Comparison of ENCODE assay signal across 2 cellular contexts in genomic region chr5:178429156-178429468, GRCh38.
TF ChIP-seq lines count a peak whose summit lies in the region.

No MANE protein-coding gene starts in this region.

TF ChIP-seq in H1, 55 proteins besides CTCF, POLR2A, EP300 and RAD21 (continued from another document):
- TF ChIP-seq POLR2AphosphoS5 (IDR thresholded peaks at IDR 0.05; ENCODE audit: low read depth, low read length) (no peak), TEAD4 (IDR thresholded peaks at IDR 0.05; ENCODE audit: low read depth, low read length) (no peak), BACH1 (IDR thresholded peaks at IDR 0.05; ENCODE audit: low read length) (no peak)

TF ChIP-seq in SK-N-SH treated with all-trans-retinoic acid at 6 μM for 48 hours, 23 proteins besides CTCF, POLR2A, EP300 and RAD21:
- TF ChIP-seq CREB5 (CRISPR knock-in tag; IDR thresholded peaks at IDR 0.05; ENCODE audit: low read depth) (no peak), CSDC2 (CRISPR knock-in tag; IDR thresholded peaks at IDR 0.05) (no peak), ISL1 (CRISPR knock-in tag; IDR thresholded peaks at IDR 0.05) (no peak), PPARA (CRISPR knock-in tag; IDR thresholded peaks at IDR 0.05; ENCODE audit: borderline replicate concordance) (no peak), PATZ1 (CRISPR knock-in tag; IDR thresholded peaks at IDR 0.05; ENCODE audit: borderline replicate concordance) (no peak), TSHZ2 (CRISPR knock-in tag; IDR thresholded peaks at IDR 0.05) (no peak), ZC3H10 (CRISPR knock-in tag; IDR thresholded peaks at IDR 0.05) (no peak), ZFP3 (CRISPR knock-in tag; IDR thresholded peaks at IDR 0.05) (no peak), ARNTL (CRISPR knock-in tag; IDR thresholded peaks at IDR 0.05; ENCODE audit: borderline replicate concordance, low read depth) (no peak), OSR1 (CRISPR knock-in tag; IDR thresholded peaks at IDR 0.05) (no peak), POU6F1 (CRISPR knock-in tag; IDR thresholded peaks at IDR 0.05; ENCODE audit: borderline replicate concordance, low read depth) (no peak), ESRRG (CRISPR knock-in tag; IDR thresholded peaks at IDR 0.05) (no peak), ZNF8 (CRISPR knock-in tag; IDR thresholded peaks at IDR 0.05) (no peak), TCF4 (CRISPR knock-in tag; IDR thresholded peaks at IDR 0.05; ENCODE audit: borderline replicate concordance) (no peak), CSRNP3 (CRISPR knock-in tag; IDR thresholded peaks at IDR 0.05) (no peak)
